22 cellular contexts compared by ENCODE assay signal in the genomic region with DNA sequence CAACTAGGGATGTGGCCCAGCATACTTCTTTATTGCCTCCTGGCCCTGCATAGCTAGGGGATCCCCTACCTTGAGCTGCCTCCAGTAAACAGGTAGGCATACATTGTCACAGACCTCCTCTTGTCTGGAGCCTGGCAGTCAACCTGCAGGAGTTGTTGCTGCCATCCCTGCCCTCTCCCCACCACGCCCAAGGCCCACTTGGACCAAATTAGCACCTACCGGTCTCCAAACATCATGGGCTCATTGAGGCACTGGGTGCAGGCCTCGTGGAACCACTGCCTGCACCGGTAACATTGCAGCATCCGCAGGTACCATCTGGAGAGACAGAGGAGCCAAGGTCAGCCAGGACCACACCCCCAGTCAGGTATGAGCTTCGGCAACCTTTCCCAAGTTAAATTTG.
"Had no signal": no experiment of that assay in that cellular context is flagged by ENCODE, and none has a peak within 500 bp of the region (broad histone marks: within the 10 kb centered on the region; RNA-seq: fewer than 3 reads in every experiment).

No MANE protein-coding gene starts in this region.

- H3K4me3 Mint-ChIP-seq: mesothelial cell of epicardium; neural crest cell; stimulated activated naive B cell treated with anti-CD40 and anti-IgM and Interleukin-4, amounts not matched to agents 10 μg/mL and 1 μg/mL and 100 μg/mL, for 72 hours had no signal

- H3K9me3 ChIP-seq: ascending aorta, lower lobe of right lung, right lobe of liver, thoracic aorta had no signal

- DNase-seq: activated CD4-positive, alpha-beta T cell treated with anti-CD3 and anti-CD28 coated beads, Interleukin-2, amount 50 U/mL, for 1 hour; activated CD8-positive, alpha-beta memory T cell treated with anti-CD3 and anti-CD28 coated beads for 24 hours; activated CD8-positive, alpha-beta memory T cell treated with anti-CD3 and anti-CD28 coated beads, Interleukin-2, amount 50 U/mL, for 48 hours; activated gamma-delta T cell treated with Interleukin-2 at 50 U/mL for 16 hours; activated T-cell treated with anti-CD3 and anti-CD28 coated beads, Interleukin-2, amount 50 U/mL, for 48 hours; cerebellar nuclear complex; cortex of kidney; erythroblast; hypothalamus; islet precursor cell; left colon; lower lobe of right lung; right lobe of liver; stimulated activated CD4-positive, alpha-beta T cell treated with anti-CD3 and anti-CD28 coated beads, Interleukin-4, amount 100 ng/mL, for 4 hours; stimulated activated naive B cell treated with anti-CD40 and anti-IgM and Interleukin-4, amounts not matched to agents 10 μg/mL and 1 μg/mL and 100 μg/mL, for 72 hours; SW 1271; T1000 had no signal

- ATAC-seq: left colon; lower lobe of right lung; right lobe of liver; stimulated activated naive B cell treated with anti-CD40 and anti-IgM and Interleukin-4, amounts not matched to agents 10 μg/mL and 1 μg/mL and 100 μg/mL, for 72 hours had no signal

- H3K4me3 ChIP-seq: ascending aorta, lower lobe of right lung, right lobe of liver, smooth muscle cell, thoracic aorta had no signal

- H3K27me3 ChIP-seq: ascending aorta, right lobe of liver had no signal

- H3K27ac Mint-ChIP-seq: stimulated activated naive B cell treated with anti-CD40 and anti-IgM and Interleukin-4, amounts not matched to agents 10 μg/mL and 1 μg/mL and 100 μg/mL, for 72 hours had no signal

- H3K9me3 Mint-ChIP-seq: mesothelial cell of epicardium; neural crest cell; stimulated activated naive B cell treated with anti-CD40 and anti-IgM and Interleukin-4, amounts not matched to agents 10 μg/mL and 1 μg/mL and 100 μg/mL, for 72 hours had no signal

- H3K36me3 ChIP-seq: right lobe of liver had no signal

- H3K27ac ChIP-seq: lower lobe of right lung, right lobe of liver had no signal

- H3K27me3 Mint-ChIP-seq: stimulated activated naive B cell treated with anti-CD40 and anti-IgM and Interleukin-4, amounts not matched to agents 10 μg/mL and 1 μg/mL and 100 μg/mL, for 72 hours had no signal
